13 cellular contexts compared by ENCODE assay signal in genomic region chr3:25354071-25354470, GRCh38.
"Had no signal": no experiment of that assay in that cellular context is flagged by ENCODE, and none has a peak within 500 bp of the region (broad histone marks: within the 10 kb centered on the region; RNA-seq: fewer than 3 reads in every experiment).

No MANE protein-coding gene starts in this region.

- DNase-seq: activated B cell treated with CpG ODN at 0.5 μM for 24 hours; activated CD4-positive, alpha-beta T cell treated with anti-CD3 and anti-CD28 coated beads, Interleukin-2, amount 10 ng/mL, durations not matched to agents 7 days and 5 days; activated CD8-positive, alpha-beta memory T cell treated with anti-CD3 and anti-CD28 coated beads for 24 hours; activated naive CD4-positive, alpha-beta T cell treated with anti-CD3 and anti-CD28 coated beads, Interleukin-2, amount 10 ng/mL, durations not matched to agents 7 days and 5 days; adrenal gland; esophagus squamous epithelium; heart left ventricle; kidney; left ventricle myocardium superior; right lobe of liver; stimulated activated CD4-positive, alpha-beta T cell treated with anti-CD3 and anti-CD28 coated beads, Interleukin-12 subunit alpha, Interleukin-12 subunit beta, amount 100 ng/mL, for 4 hours; stimulated activated naive CD4-positive, alpha-beta T cell had no signal

- ATAC-seq: activated T-helper 17 cell treated with anti-CD3 and anti-CD28 coated beads, Interleukin-2, amount 50 U/mL, for 72 hours; heart left ventricle; left ventricle myocardium superior; right lobe of liver had no signal

- H3K36me3 ChIP-seq: adrenal gland, esophagus squamous epithelium, heart left ventricle, right lobe of liver had no signal

- H3K27me3 ChIP-seq: adrenal gland, esophagus squamous epithelium, heart left ventricle, right lobe of liver had no signal

- H3K4me3 ChIP-seq: adrenal gland, esophagus squamous epithelium, heart left ventricle, right lobe of liver had no signal

- H3K27ac ChIP-seq: adrenal gland, esophagus squamous epithelium, heart left ventricle, right lobe of liver had no signal

- H3K4me1 ChIP-seq: esophagus squamous epithelium, right lobe of liver had no signal

- H3K9me3 ChIP-seq: adrenal gland, esophagus squamous epithelium, right lobe of liver had no signal
